9 cellular contexts compared by ENCODE assay signal in the genomic region with DNA sequence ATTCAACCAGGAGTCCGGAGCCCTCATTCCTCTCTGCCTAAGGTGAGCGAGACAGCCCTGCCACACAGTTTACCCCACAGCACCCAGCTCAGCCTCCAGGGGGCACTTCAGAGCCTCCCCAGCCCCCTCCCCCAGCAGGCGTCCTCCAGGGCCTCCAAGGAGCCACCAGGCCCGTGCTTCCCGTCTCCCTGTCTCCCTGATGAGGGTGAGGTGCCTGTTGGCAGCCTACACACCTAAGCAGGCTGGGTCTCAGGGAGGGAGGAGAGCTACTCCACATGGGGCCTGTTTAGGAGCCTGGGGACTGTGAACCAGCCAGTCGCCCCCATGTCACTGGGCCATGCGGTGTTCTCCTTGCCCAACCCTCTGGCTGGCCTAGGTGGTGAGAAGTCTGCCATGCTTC. TPM values are rescaled to one million over a fixed set of nuclear protein-coding genes. Genes with fewer than 3 reads are reported as not detected.
DNase-seq lines count a peak whose midpoint lies in the region; ATAC-seq and TF ChIP-seq lines count a peak whose summit lies in the region.
"Had no signal": no experiment of that assay in that cellular context is flagged by ENCODE, and none has a peak within 500 bp of the region (broad histone marks: within the 10 kb centered on the region; RNA-seq: fewer than 3 reads in every experiment).

No MANE protein-coding gene starts in this region.

- H3K4me3 Mint-ChIP-seq in activated naive CD8-positive, alpha-beta T cell treated with anti-CD3 and anti-CD28 coated beads for 36 hours = no peak overlapping the region
- H3K4me3 Mint-ChIP-seq: activated B cell treated with CpG ODN at 0.5 μM for 24 hours had no signal

- H3K27me3 ChIP-seq in H7 (ENCODE audit: control insufficient read depth, insufficient read depth, low read length) (no peaks in the 10 kb centered on the region), left lung (no peaks in the 10 kb centered on the region)

- no peak overlapping the region for H3K27ac ChIP-seq in left lung

- ATAC-seq in left lung = peak; percentile 40
- ATAC-seq in HG03457 (IDR thresholded peaks at IDR 0.05; ENCODE audit: unreplicated experiment) = no peak

- intact Hi-C loops in left lung (cut with DNase I) = no loop called here

- H3K4me3 ChIP-seq in AG09309 (ENCODE audit: control insufficient read depth, low read depth, low read length) (no peak overlapping the region), H7 (ENCODE audit: insufficient read depth, low read depth, low read length) (no peak overlapping the region), left lung (no peak overlapping the region)

- no peaks in the 10 kb centered on the region for H3K9me3 ChIP-seq in left lung

- no peaks in the 10 kb centered on the region for H3K9me3 Mint-ChIP-seq in activated naive CD8-positive, alpha-beta T cell treated with anti-CD3 and anti-CD28 coated beads for 36 hours
- H3K9me3 Mint-ChIP-seq: activated B cell treated with CpG ODN at 0.5 μM for 24 hours had no signal

- no peaks in the 10 kb centered on the region for H3K27me3 Mint-ChIP-seq in activated naive CD8-positive, alpha-beta T cell treated with anti-CD3 and anti-CD28 coated beads for 36 hours
- H3K27me3 Mint-ChIP-seq: activated B cell treated with CpG ODN at 0.5 μM for 24 hours had no signal

- DNase-seq in AG09309 (ENCODE audit: low read depth) (no peak), H7 (peak; percentile 92), left lung (no peak), NCI-H1417 treated with DMSO at 0.1 percent for 48 hours (lab: John Stamatoyannopoulos, UW) (no peak), NCI-H2196 treated with DMSO at 0.1 percent for 48 hours (lab: John Stamatoyannopoulos, UW; ENCODE audit: unreplicated experiment) (no peak), H4 (ENCODE audit: low spot score) (no peak)
- peak; percentile 35 for DNase-seq in activated naive CD8-positive, alpha-beta T cell treated with anti-CD3 and anti-CD28 coated beads for 36 hours
- DNase-seq: activated B cell treated with CpG ODN at 0.5 μM for 24 hours had no signal

- H3K4me1 ChIP-seq in left lung = peaks cover 29 to 61% of the 10 kb centered on the region in 2 donors

- H3K4me1 Mint-ChIP-seq in activated naive CD8-positive, alpha-beta T cell treated with anti-CD3 and anti-CD28 coated beads for 36 hours = peaks cover 31% of the 10 kb centered on the region

- peak; percentile 39 for TF ChIP-seq CTCF in AG09309 (IDR thresholded peaks at IDR 0.05; ENCODE audit: control insufficient read depth, insufficient read depth, low read depth, low read length, missing control alignments)
- TF ChIP-seq CTCF in left lung (IDR thresholded peaks at IDR 0.05) = no peak

- no peak overlapping the region for H3K27ac Mint-ChIP-seq in activated naive CD8-positive, alpha-beta T cell treated with anti-CD3 and anti-CD28 coated beads for 36 hours
- H3K27ac Mint-ChIP-seq: activated B cell treated with CpG ODN at 0.5 μM for 24 hours had no signal

- H3K36me3 ChIP-seq in H7 (replicated peaks; ENCODE audit: control insufficient read depth, insufficient read depth, low read length) (no peaks in the 10 kb centered on the region; the same call in 1 of the 2 replicates), left lung (peaks cover 0 to 37% of the 10 kb centered on the region in 2 donors)

- peaks cover 2% of the 10 kb centered on the region for H3K36me3 Mint-ChIP-seq in activated naive CD8-positive, alpha-beta T cell treated with anti-CD3 and anti-CD28 coated beads for 36 hours

RNA-seq across cellular contexts. Expression of gene TRIM8, which starts 28.9 kb away (rescaled TPM):
- total RNA-seq in H7 (2014; rRNA removed; shearing (Covaris generic)) = 43.5 and 46.4 TPM in 2 replicates
- total RNA-seq in activated naive CD8-positive, alpha-beta T cell treated with anti-CD3 and anti-CD28 coated beads for 36 hours = 10 to 100 TPM; 40.4 to 41.8 TPM
- 100 to 1,000 TPM; 123 to 180 TPM for total RNA-seq in left lung
- 15.8 and 18.5 TPM in 2 replicates for total RNA-seq in H4 (2014; rRNA removed; shearing (Covaris generic))

Comparison
In these comparisons a context has a peak if more than half of its experiments do, and no peak if none do; other contexts are left out.
1. DNase-seq: peak in H7 (single experiment) and activated naive CD8-positive, alpha-beta T cell treated with anti-CD3 and anti-CD28 coated beads for 36 hours (single experiment); none in AG09309 (single experiment), left lung (0 of 2), NCI-H1417 treated with DMSO at 0.1 percent for 48 hours (single experiment), NCI-H2196 treated with DMSO at 0.1 percent for 48 hours (single experiment) and H4 (single experiment).